In genomic region chr21:31921079-31921478, GRCh38 we compare ENCODE assay signal across 19 cellular contexts. TPM values are rescaled to one million over a fixed set of nuclear protein-coding genes. Genes with fewer than 3 reads are reported as not detected.
"Had no signal": no experiment of that assay in that cellular context is flagged by ENCODE, and none has a peak within 500 bp of the region (broad histone marks: within the 10 kb centered on the region; RNA-seq: fewer than 3 reads in every experiment).

No MANE protein-coding gene starts in this region.

- H3K4me3 ChIP-seq: coronary artery, lower lobe of right lung, pancreas, stomach, testis, upper lobe of right lung had no signal

- DNase-seq: activated CD4-positive, alpha-beta T cell treated with anti-CD3 and anti-CD28 coated beads, Interleukin-2, amount 10 ng/mL, durations not matched to agents 24 days and 14 days; activated CD4-positive, CD25-positive, alpha-beta regulatory T cell; activated CD8-positive, alpha-beta memory T cell treated with anti-CD3 and anti-CD28 coated beads, Interleukin-2, amount 50 U/mL, for 48 hours; activated gamma-delta T cell; activated T-cell treated with anti-CD3 and anti-CD28 coated beads, Interleukin-2, amount 50 U/mL, for 72 hours; amniotic stem cell; central memory CD4-positive, alpha-beta T cell; immature natural killer cell; left cardiac atrium; lower lobe of right lung; midbrain; pancreas; stimulated activated CD4-positive, alpha-beta T cell treated with anti-CD3 and anti-CD28 coated beads, Interleukin-12 subunit alpha, Interleukin-12 subunit beta, amount 100 ng/mL, for 4 hours; stimulated activated CD4-positive, alpha-beta T cell treated with anti-CD3 and anti-CD28 coated beads, Interleukin-2, amount 100 ng/mL, for 24 hours; stomach; testis; upper lobe of right lung had no signal

- H3K27me3 ChIP-seq: pancreas, stomach, testis, upper lobe of right lung had no signal

- H3K4me1 ChIP-seq: lower lobe of right lung, pancreas, stomach, testis, upper lobe of right lung had no signal

- H3K9me3 ChIP-seq: lower lobe of right lung, pancreas, testis, upper lobe of right lung had no signal

- H3K36me3 ChIP-seq: lower lobe of right lung, pancreas, stomach, upper lobe of right lung had no signal

- H3K27ac ChIP-seq: coronary artery, lower lobe of right lung, stomach, testis, upper lobe of right lung had no signal

- ATAC-seq: activated T-cell treated with anti-CD3 and anti-CD28 coated beads, Interleukin-2, amount 50 U/mL, for 72 hours; left cardiac atrium; lower lobe of right lung; upper lobe of right lung had no signal

RNA-seq across cellular contexts. Expression of gene HUNK, which starts 48.3 kb away (rescaled TPM):
- total RNA-seq: endothelial cell of umbilical vein had no signal
- polyA plus RNA-seq: endothelial cell of umbilical vein, immature natural killer cell had no signal
